In the genomic region with DNA sequence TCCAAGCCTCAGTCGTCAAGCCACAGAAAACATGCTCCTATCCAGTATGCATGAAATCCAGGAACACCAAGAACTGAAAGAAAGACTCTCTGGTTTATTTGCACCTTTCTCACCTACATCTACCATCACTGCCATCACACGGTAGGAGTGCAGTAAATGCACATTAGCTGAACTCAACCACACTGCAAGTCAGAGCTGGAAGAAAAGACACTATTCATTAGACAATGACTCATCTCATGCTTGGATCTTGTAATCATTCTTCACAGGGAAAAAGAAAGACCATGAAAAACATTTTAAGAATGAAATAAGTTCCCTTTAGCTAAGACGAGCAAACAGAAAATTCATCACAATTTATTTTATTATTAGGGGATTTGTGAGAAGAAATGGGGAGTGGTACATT, we compare ENCODE assay signal across 15 cellular contexts.
DNase-seq lines count a peak whose midpoint lies in the region; ATAC-seq, FAIRE-seq and TF ChIP-seq lines count a peak whose summit lies in the region.
"Had no signal": no experiment of that assay in that cellular context is flagged by ENCODE, and none has a peak within 500 bp of the region (broad histone marks: within the 10 kb centered on the region; RNA-seq: fewer than 3 reads in every experiment).

No MANE protein-coding gene starts in this region.

- intact Hi-C loops in esophagus squamous epithelium (cut with DNase I) (no loop called here), pancreas (cut with DNase I) (no loop called here)

- H3K27me3 ChIP-seq in RWPE2 (ENCODE audit: insufficient read depth, poor library complexity, severe bottlenecking) (no peaks in the 10 kb centered on the region), esophagus squamous epithelium (no peaks in the 10 kb centered on the region), pancreas (no peaks in the 10 kb centered on the region)
- H3K27me3 ChIP-seq: colonic mucosa had no signal

- TF ChIP-seq CTCF in RWPE2 (IDR thresholded peaks at IDR 0.05; ENCODE audit: poor library complexity, severe bottlenecking) (peak; percentile 49), esophagus squamous epithelium (IDR thresholded peaks at IDR 0.05) (no peak), pancreas (IDR thresholded peaks at IDR 0.05) (no peak)

- no peak overlapping the region for H3K4me3 ChIP-seq in RWPE2 (ENCODE audit: severe bottlenecking)
- H3K4me3 ChIP-seq in esophagus squamous epithelium: no peak overlapping the region
- no peak overlapping the region for H3K4me3 ChIP-seq in pancreas
- H3K4me3 ChIP-seq: colonic mucosa, PC-9 had no signal

- FAIRE-seq in pancreas (lab: Jason Lieb, UNC): peak; percentile 9

- ATAC-seq in RWPE2 (ENCODE audit: low read depth): peak; percentile 72
- ATAC-seq in pancreas: peak in 2 of 4 donors; percentile 40 to 53
- ATAC-seq: activated T-cell treated with anti-CD3 and anti-CD28 coated beads, Interleukin-2, amount 50 U/mL, for 4 hours; natural killer cell treated with Interleukin-12 subunit alpha and Interleukin-12 subunit beta and Interleukin-15 and Interleukin-18, amount 100 ng/mL, for 72 hours had no signal

- H3K36me3 ChIP-seq in RWPE2 (ENCODE audit: low read depth) (no peaks in the 10 kb centered on the region), esophagus squamous epithelium (peaks cover 0 to 10% (median 0%) of the 10 kb centered on the region in 3 donors), pancreas (no peaks in the 10 kb centered on the region)
- H3K36me3 ChIP-seq: colonic mucosa had no signal

- peak overlapping the region; percentile 86 for H3K27ac ChIP-seq in RWPE2 (ENCODE audit: poor library complexity, severe bottlenecking)
- peak overlapping the region in 3 of 4 donors; percentile 31 to 65 (median 62) for H3K27ac ChIP-seq in esophagus squamous epithelium
- no peak overlapping the region for H3K27ac ChIP-seq in pancreas
- no peak overlapping the region for H3K27ac ChIP-seq in substantia nigra (ENCODE audit: low read depth, low read length, poor library complexity, severe bottlenecking)
- H3K27ac ChIP-seq: colonic mucosa, PC-9 had no signal

- DNase-seq in ELR (ENCODE audit: low read depth) (peak; percentile 76), RWPE2 (ENCODE audit: low spot score) (no peak), esophagus squamous epithelium (lab: John Stamatoyannopoulos, UW) (no peak), pancreas (no peak), NCI-H1694 (lab: John Stamatoyannopoulos, UW) (no peak), substantia nigra (lab: John Stamatoyannopoulos, UW) (no peak), CD1c-positive myeloid dendritic cell (ENCODE audit: extremely low spot score) (no peak)
- DNase-seq in effector CD4-positive, alpha-beta T cell: no peak
- DNase-seq: activated T-cell treated with anti-CD3 and anti-CD28 coated beads, Interleukin-2, amount 50 U/mL, for 4 hours; colonic mucosa; DMS 273 treated with DMSO at 0.1 percent for 48 hours; NCI-H1105 treated with DMSO at 0.1 percent for 48 hours; PC-9; stimulated activated CD4-positive, alpha-beta T cell treated with anti-CD3 and anti-CD28 coated beads, Interleukin-1b, Interleukin-23, amount 100 ng/mL, for 48 hours had no signal

- WGBS in esophagus squamous epithelium, 2 donors: 27 to 50% methylated on average over 3 of the region's 3 CpGs
- 64 to 69% methylated on average over 3 of the region's 3 CpGs for WGBS in pancreas, 2 donors

- H3K9me3 ChIP-seq in RWPE2 (ENCODE audit: severe bottlenecking): no peaks in the 10 kb centered on the region
- H3K9me3 ChIP-seq in esophagus squamous epithelium: no peaks in the 10 kb centered on the region
- H3K9me3 ChIP-seq in pancreas: no peaks in the 10 kb centered on the region
- H3K9me3 ChIP-seq: colonic mucosa had no signal

- H3K4me1 ChIP-seq in RWPE2 (ENCODE audit: insufficient read depth, poor library complexity, severe bottlenecking) (peaks cover 53% of the 10 kb centered on the region), esophagus squamous epithelium (peaks cover 0 to 34% (median 22%) of the 10 kb centered on the region in 3 donors), pancreas (peaks cover 6 to 9% (median 8%) of the 10 kb centered on the region in 3 donors)
- H3K4me1 ChIP-seq: colonic mucosa had no signal

- no peak for TF ChIP-seq POLR2A in esophagus squamous epithelium (IDR thresholded peaks at IDR 0.05)

Comparison
In these comparisons a context has a peak if more than half of its experiments do, and no peak if none do; other contexts are left out.
1. H3K27ac ChIP-seq: peak in RWPE2 (single experiment) and esophagus squamous epithelium (3 of 4); none in pancreas (0 of 4) and substantia nigra (single experiment).